Comparison of ENCODE assay signal across 8 cellular contexts in genomic region chrX:115968436-115969252, GRCh38.
DNase-seq lines count a peak whose midpoint lies in the region; ATAC-seq, FAIRE-seq and TF ChIP-seq lines count a peak whose summit lies in the region.

No MANE protein-coding gene starts in this region.

- peak; percentile 66 for ATAC-seq in HG03520 (IDR thresholded peaks at IDR 0.05; ENCODE audit: unreplicated experiment)
- ATAC-seq in CD4-positive, alpha-beta T cell (ENCODE audit: poor library complexity) = no peak

- FAIRE-seq in endothelial cell of umbilical vein (lab: Jason Lieb, UNC) = no peak

- TF ChIP-seq CTCF in endothelial cell of umbilical vein (IDR thresholded peaks at IDR 0.05; ENCODE audit: extremely low read depth in 1 of 2, insufficient read depth in 1 of 2, low read depth in 1 of 2, low read length in 2 of 2) (no peak), mesothelial cell of epicardium (IDR thresholded peaks at IDR 0.05; ENCODE audit: unreplicated experiment) (no peak)
- TF ChIP-seq CTCF in CD4-positive, alpha-beta T cell (IDR thresholded peaks at IDR 0.05) = no peak

- no peaks in the 10 kb centered on the region for H3K27me3 Mint-ChIP-seq in mesothelial cell of epicardium (ENCODE audit: low read depth)
- H3K27me3 Mint-ChIP-seq in CD4-positive, alpha-beta T cell = no peaks in the 10 kb centered on the region
- H3K27me3 Mint-ChIP-seq in activated T-cell treated with anti-CD3 and anti-CD28 coated beads, Interleukin-2, amount 50 U/mL, for 24 hours = peaks cover 55% of the 10 kb centered on the region

- H3K9me3 Mint-ChIP-seq in mesothelial cell of epicardium = peaks cover 25% of the 10 kb centered on the region
- no peaks in the 10 kb centered on the region for H3K9me3 Mint-ChIP-seq in CD4-positive, alpha-beta T cell
- no peaks in the 10 kb centered on the region for H3K9me3 Mint-ChIP-seq in activated T-cell treated with anti-CD3 and anti-CD28 coated beads, Interleukin-2, amount 50 U/mL, for 24 hours

- H3K4me1 Mint-ChIP-seq in mesothelial cell of epicardium = peaks cover 21% of the 10 kb centered on the region
- no peaks in the 10 kb centered on the region for H3K4me1 Mint-ChIP-seq in CD4-positive, alpha-beta T cell (ENCODE audit: low read depth)
- H3K4me1 Mint-ChIP-seq in activated T-cell treated with anti-CD3 and anti-CD28 coated beads, Interleukin-2, amount 50 U/mL, for 24 hours (ENCODE audit: low read depth) = no peaks in the 10 kb centered on the region

- POLR2A ChIA-PET in endothelial cell of umbilical vein (lab: Charles Lee) = no interaction called here
- POLR2A ChIA-PET in CD4-positive, alpha-beta T cell (lab: Charles Lee) = no interaction called here

- TF ChIP-seq POLR2A in endothelial cell of umbilical vein (IDR thresholded peaks at IDR 0.05; ENCODE audit: low read depth, low read length) = no peak

- H3K36me3 ChIP-seq in NT2/D1 (ENCODE audit: insufficient read depth, insufficient read length, low read length) (no peaks in the 10 kb centered on the region), endothelial cell of umbilical vein (ENCODE audit: control insufficient read depth in 2 of 2, extremely low read depth in 1 of 2, insufficient read depth in 2 of 2, low read length in 2 of 2) (no peaks in the 10 kb centered on the region)

- H4K20me1 ChIP-seq in endothelial cell of umbilical vein (replicated peaks; ENCODE audit: control insufficient read depth, extremely low read depth, insufficient read depth, low read length) = no peaks in the 10 kb centered on the region

- CTCF ChIA-PET in endothelial cell of umbilical vein (lab: Charles Lee) = interaction anchor here (0.7 kb wide), 1 partner anchor 13 kb away, joined by 3 read pairs; no protein-coding TSS in a partner anchor
- CTCF ChIA-PET in CD4-positive, alpha-beta T cell (lab: Charles Lee) = no interaction called here

- no peak overlapping the region for H3K27ac ChIP-seq in endothelial cell of umbilical vein (ENCODE audit: insufficient read depth, low read depth, low read length)
- no peak overlapping the region for H3K27ac ChIP-seq in CD4-positive, alpha-beta T cell (ENCODE audit: low read depth, low read length)

- intact Hi-C loops in endothelial cell of umbilical vein (cut with micrococcal nuclease) = no loop called here
- intact Hi-C loops in CD4-positive, alpha-beta T cell (cut with DNase I, micrococcal nuclease) = no loop called here

- BruUV-seq in endothelial cell of umbilical vein (replicated peaks; lab: Mats Ljungman, UMichigan) = TSS peak; percentile 31

- peak overlapping the region; percentile 36 for H3K4me2 ChIP-seq in endothelial cell of umbilical vein (ENCODE audit: insufficient read depth, low read length)

- H3K9me3 ChIP-seq in NT2/D1 (ENCODE audit: insufficient read depth, low read length) = no peaks in the 10 kb centered on the region; the same call in 1 of the 2 replicates
- H3K9me3 ChIP-seq in endothelial cell of umbilical vein (replicated peaks; ENCODE audit: control insufficient read depth, insufficient read depth, low read length) = no peaks in the 10 kb centered on the region
- no peaks in the 10 kb centered on the region for H3K9me3 ChIP-seq in CD4-positive, alpha-beta T cell (ENCODE audit: control insufficient read depth, low read length)

- no peaks in the 10 kb centered on the region for H3K79me2 ChIP-seq in endothelial cell of umbilical vein (ENCODE audit: control insufficient read depth, insufficient read depth, low read length)

- H3K9ac ChIP-seq in NT2/D1 (ENCODE audit: insufficient read length, low read depth) (peak overlapping the region; percentile 79), endothelial cell of umbilical vein (replicated peaks; ENCODE audit: extremely low read depth, insufficient read depth, low read length) (no peak overlapping the region)

- dilution Hi-C loops in endothelial cell of umbilical vein (cut with MboI; ENCODE audit: extremely low pct_ligation_motif_present, low sequenced_read_pairs) = no loop called here

- H3K4me3 Mint-ChIP-seq in mesothelial cell of epicardium = peak overlapping the region; percentile 94
- H3K4me3 Mint-ChIP-seq in CD4-positive, alpha-beta T cell = no peak overlapping the region
- H3K4me3 Mint-ChIP-seq in activated T-cell treated with anti-CD3 and anti-CD28 coated beads, Interleukin-2, amount 50 U/mL, for 24 hours = no peak overlapping the region

- H3K27ac Mint-ChIP-seq in mesothelial cell of epicardium = peak overlapping the region; percentile 92
- H3K27ac Mint-ChIP-seq in CD4-positive, alpha-beta T cell = no peak overlapping the region
- H3K27ac Mint-ChIP-seq in activated T-cell treated with anti-CD3 and anti-CD28 coated beads, Interleukin-2, amount 50 U/mL, for 24 hours = no peak overlapping the region

- H3K27me3 ChIP-seq in NT2/D1 (ENCODE audit: insufficient read depth, insufficient read length) (no peaks in the 10 kb centered on the region), endothelial cell of umbilical vein (ENCODE audit: control insufficient read depth in 2 of 2, insufficient read depth in 2 of 2, low read length in 2 of 2) (no peaks in the 10 kb centered on the region)
- peaks cover 4% of the 10 kb centered on the region for H3K27me3 ChIP-seq in CD4-positive, alpha-beta T cell (ENCODE audit: control insufficient read depth, insufficient read depth, low read length)

- H3K4me3 ChIP-seq in NT2/D1 (ENCODE audit: insufficient read length, low read depth) (peak overlapping the region; percentile 73), endothelial cell of umbilical vein (replicated peaks in 1 of 3; ENCODE audit: insufficient read depth in 1 of 3, low read depth in 1 of 3, low read length in 3 of 3) (peak overlapping the region in 2 of 3 experiments; percentile 40 to 50)

- no peak overlapping the region for H2AFZ ChIP-seq in endothelial cell of umbilical vein (ENCODE audit: low read depth, low read length)

- peaks cover 19% of the 10 kb centered on the region for H3K36me3 Mint-ChIP-seq in mesothelial cell of epicardium
- H3K36me3 Mint-ChIP-seq in CD4-positive, alpha-beta T cell (ENCODE audit: low read depth) = no peaks in the 10 kb centered on the region
- H3K36me3 Mint-ChIP-seq in activated T-cell treated with anti-CD3 and anti-CD28 coated beads, Interleukin-2, amount 50 U/mL, for 24 hours (ENCODE audit: low read depth) = no peaks in the 10 kb centered on the region

- no peaks in the 10 kb centered on the region for H3K4me1 ChIP-seq in NT2/D1 (ENCODE audit: insufficient read depth, insufficient read length)
- H3K4me1 ChIP-seq in endothelial cell of umbilical vein (ENCODE audit: control insufficient read depth, extremely low read depth, insufficient read depth, low read length) = no peaks in the 10 kb centered on the region

- H3K9me1 ChIP-seq in endothelial cell of umbilical vein (replicated peaks; ENCODE audit: control insufficient read depth, extremely low read depth, insufficient read depth, low read length) = no peaks in the 10 kb centered on the region

- peak; percentile 41 for DNase-seq in NCI-H1436 (lab: John Stamatoyannopoulos, UW)
- DNase-seq in NCI-H1436 treated with DMSO at 0.1 percent for 48 hours (lab: John Stamatoyannopoulos, UW) = no peak
- DNase-seq in NT2/D1 (ENCODE audit: low read depth, low spot score) = peak; percentile 90
- peak; percentile 1 for DNase-seq in endothelial cell of umbilical vein (ENCODE audit: low read depth, low spot score)
- peak; percentile 36 to 66 for DNase-seq in mesothelial cell of epicardium (ENCODE audit: low spot score in 2 of 2, unreplicated experiment in 2 of 2)
- no peak for DNase-seq in CD4-positive, alpha-beta T cell
- no peak for DNase-seq in activated T-cell treated with anti-CD3 and anti-CD28 coated beads, Interleukin-2, amount 50 U/mL, for 24 hours

TF ChIP-seq in endothelial cell of umbilical vein, 7 proteins besides CTCF, POLR2A, EP300 and RAD21:
- TF ChIP-seq GATA2 (IDR thresholded peaks at IDR 0.05; ENCODE audit: insufficient read depth, insufficient read length, low read depth, low read length) = no peak
- TF ChIP-seq, protein P1, sequence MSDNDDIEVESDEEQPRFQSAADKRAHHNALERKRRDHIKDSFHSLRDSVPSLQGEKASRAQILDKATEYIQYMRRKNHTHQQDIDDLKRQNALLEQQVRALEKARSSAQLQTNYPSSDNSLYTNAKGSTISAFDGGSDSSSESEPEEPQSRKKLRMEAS (IDR thresholded peaks at IDR 0.05; ENCODE audit: insufficient read depth, insufficient read length) = no peak
- no peak for TF ChIP-seq JUN (IDR thresholded peaks at IDR 0.05; ENCODE audit: borderline replicate concordance, insufficient read depth, insufficient read length, low read depth)
- no peak for TF ChIP-seq FOS (IDR thresholded peaks at IDR 0.05; ENCODE audit: borderline replicate concordance, insufficient read depth, low read length)
- no peak for TF ChIP-seq EZH2 (IDR thresholded peaks at IDR 0.05; ENCODE audit: borderline replicate concordance, low read depth, low read length, severe bottlenecking)
- TF ChIP-seq POLR2AphosphoS5 (IDR thresholded peaks at IDR 0.05; ENCODE audit: insufficient read depth, low read depth, low read length) = no peak
- TF ChIP-seq MYC (IDR thresholded peaks at IDR 0.05; ENCODE audit: low read depth, low read length) = no peak

Comparison
In these comparisons a context has a peak if more than half of its experiments do, and no peak if none do; other contexts are left out.
1. DNase-seq: peak in NCI-H1436 (single experiment), NT2/D1 (single experiment), endothelial cell of umbilical vein (single experiment) and mesothelial cell of epicardium (2 of 2); none in NCI-H1436 treated with DMSO at 0.1 percent for 48 hours (single experiment), CD4-positive, alpha-beta T cell (0 of 10) and activated T-cell treated with anti-CD3 and anti-CD28 coated beads, Interleukin-2, amount 50 U/mL, for 24 hours (single experiment).